20 cellular contexts compared by ENCODE assay signal in the genomic region with DNA sequence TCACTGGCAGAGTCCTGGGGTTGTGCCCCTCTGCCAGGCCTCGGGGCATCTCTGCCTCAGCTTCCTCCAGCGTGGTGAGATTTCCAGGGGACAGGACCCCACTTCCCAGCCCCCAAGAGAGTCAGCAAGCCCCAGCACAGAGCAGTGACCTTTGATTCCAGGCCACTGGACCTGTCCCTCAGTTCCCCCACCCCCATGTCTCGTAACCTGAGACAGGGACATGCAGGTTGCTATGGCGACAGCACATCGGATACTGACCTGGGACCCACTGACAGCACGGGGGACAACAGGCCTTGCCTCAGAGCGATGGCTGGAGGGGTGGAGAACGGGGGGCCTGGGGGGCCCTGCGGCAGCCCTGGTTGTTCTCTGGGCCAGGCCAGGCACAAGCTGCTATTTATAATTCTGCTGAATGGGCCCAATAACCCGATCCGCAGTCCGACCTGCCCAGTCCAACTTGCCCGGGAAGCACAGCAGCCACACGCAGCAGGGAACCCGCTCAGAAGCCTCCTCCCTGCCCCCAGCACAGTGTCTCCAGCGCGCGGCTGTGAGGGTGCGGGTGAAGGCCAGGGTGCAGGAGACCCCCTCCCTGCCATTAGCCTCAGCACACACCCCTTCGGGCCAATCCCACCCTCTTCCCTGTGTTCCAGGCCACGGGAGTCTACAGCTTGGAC. TPM values are rescaled to one million over a fixed set of nuclear protein-coding genes. Genes with fewer than 3 reads are reported as not detected.
A peak's percentile ranks its signal among the peaks of the same experiment; 100 is the strongest.
DNase-seq lines count a peak whose midpoint lies in the region; ATAC-seq, FAIRE-seq and TF ChIP-seq lines count a peak whose summit lies in the region.
"Had no signal": no experiment of that assay in that cellular context is flagged by ENCODE, and none has a peak within 500 bp of the region (broad histone marks: within the 10 kb centered on the region; RNA-seq: fewer than 3 reads in every experiment).

No MANE protein-coding gene starts in this region.

- H2AFZ ChIP-seq in astrocyte (ENCODE audit: low read depth, low read length), result no peak overlapping the region

- WGBS in aorta, 2 donors, result 5% methylated on average over 20 to 21 of the region's 21 CpGs

- H3K4me3 Mint-ChIP-seq in activated CD4-positive, alpha-beta T cell treated with anti-CD3 and anti-CD28 coated beads for 36 hours, result no peak overlapping the region
- no peak overlapping the region for H3K4me3 Mint-ChIP-seq in astrocyte (ENCODE audit: unreplicated experiment)
- H3K4me3 Mint-ChIP-seq: activated T-helper 17 cell treated with anti-CD3 and anti-CD28 coated beads, Interleukin-2, amount 50 U/mL, for 72 hours; stimulated activated naive CD8-positive, alpha-beta T cell treated with anti-CD3 and anti-CD28 coated beads, Interleukin-15, amount 100 ng/mL, for 72 hours had no signal

- H3K36me3 ChIP-seq in astrocyte (ENCODE audit: insufficient read depth, low read length) (no peaks in the 10 kb centered on the region), skeletal muscle tissue (ENCODE audit: control insufficient read depth in 3 of 3, insufficient read depth in 3 of 3, low read length in 3 of 3) (no peaks in the 10 kb centered on the region), aorta (ENCODE audit: control insufficient read depth in 1 of 2, insufficient read depth in 2 of 2, low read length in 1 of 2) (no peaks in the 10 kb centered on the region)

- H3K4me3 ChIP-seq in astrocyte (ENCODE audit: insufficient read depth, low read depth, low read length) (no peak overlapping the region), skeletal muscle tissue (ENCODE audit: low read length in 3 of 3) (peak overlapping the region; percentile 56 to 65 (median 65)), aorta (ENCODE audit: low read length in 2 of 2) (no peak overlapping the region)
- H3K4me3 ChIP-seq: SK-N-MC had no signal

- CTCF ChIA-PET in activated CD4-positive, alpha-beta T cell treated with anti-CD3 and anti-CD28 coated beads for 36 hours (lab: Charles Lee), result interaction anchor here (0.6 kb wide), 1 partner anchor 19 kb away, joined by 3 read pairs; no protein-coding TSS in a partner anchor

- DNase-seq in activated CD4-positive, alpha-beta T cell treated with anti-CD3 and anti-CD28 coated beads for 36 hours, result no peak
- no peak for DNase-seq in activated CD4-positive, alpha-beta T cell treated with anti-CD3 and anti-CD28 coated beads for 1 hour
- DNase-seq in astrocyte (ENCODE audit: low read depth) (no peak), left kidney (ENCODE audit: low read depth, low spot score) (peak; percentile 90), aorta (no peak), NCI-H2107 (lab: John Stamatoyannopoulos, UW) (no peak)
- DNase-seq: activated CD8-positive, alpha-beta memory T cell treated with anti-CD3 and anti-CD28 coated beads for 24 hours; GDM1; NCI-H1105 treated with DMSO at 0.1 percent for 48 hours; NCI-H446; PC-3; stimulated activated CD4-positive, alpha-beta T cell treated with anti-CD3 and anti-CD28 coated beads, Interleukin-12 subunit alpha, Interleukin-12 subunit beta, amount 100 ng/mL, for 4 hours; stimulated activated naive CD8-positive, alpha-beta T cell treated with anti-CD3 and anti-CD28 coated beads, Interleukin-15, amount 100 ng/mL, for 72 hours had no signal

- H3K4me1 Mint-ChIP-seq in activated CD4-positive, alpha-beta T cell treated with anti-CD3 and anti-CD28 coated beads for 36 hours, result peaks cover 5% of the 10 kb centered on the region
- peaks cover 8% of the 10 kb centered on the region for H3K4me1 Mint-ChIP-seq in astrocyte (ENCODE audit: low read depth, unreplicated experiment)

- intact Hi-C loops in activated CD4-positive, alpha-beta T cell treated with anti-CD3 and anti-CD28 coated beads for 36 hours (cut with DNase I, micrococcal nuclease), result no loop called here
- intact Hi-C loops in aorta (cut with DNase I), result no loop called here

- peaks cover 12% of the 10 kb centered on the region for H3K27me3 Mint-ChIP-seq in activated CD4-positive, alpha-beta T cell treated with anti-CD3 and anti-CD28 coated beads for 36 hours
- peaks cover 81% of the 10 kb centered on the region for H3K27me3 Mint-ChIP-seq in astrocyte (ENCODE audit: low read depth, unreplicated experiment)

- no peaks in the 10 kb centered on the region for H3K36me3 Mint-ChIP-seq in activated CD4-positive, alpha-beta T cell treated with anti-CD3 and anti-CD28 coated beads for 36 hours (ENCODE audit: low read depth)
- H3K36me3 Mint-ChIP-seq in astrocyte (ENCODE audit: low read depth, unreplicated experiment), result peaks cover 2% of the 10 kb centered on the region

- H3K4me1 ChIP-seq in astrocyte (ENCODE audit: insufficient read depth, low read length), result no peaks in the 10 kb centered on the region
- H3K4me1 ChIP-seq in skeletal muscle tissue (ENCODE audit: control insufficient read depth in 3 of 3, insufficient read depth in 3 of 3, low read length in 3 of 3), result peaks cover 46 to 81% (median 58%) of the 10 kb centered on the region in 3 donors
- no peaks in the 10 kb centered on the region for H3K4me1 ChIP-seq in aorta (ENCODE audit: control insufficient read depth in 1 of 2, insufficient read depth in 2 of 2, low read length in 2 of 2)

- H4K20me1 ChIP-seq in astrocyte (ENCODE audit: insufficient read depth, low read length), result no peaks in the 10 kb centered on the region

- H3K27ac ChIP-seq in astrocyte (ENCODE audit: low read depth, low read length), result no peak overlapping the region
- H3K27ac ChIP-seq in skeletal muscle tissue (ENCODE audit: low read depth, low read length), result peak overlapping the region; percentile 93
- no peak overlapping the region for H3K27ac ChIP-seq in aorta (ENCODE audit: low read depth in 1 of 2, low read length in 2 of 2)
- H3K27ac ChIP-seq: SK-N-MC had no signal

- H3K9ac ChIP-seq in astrocyte (ENCODE audit: low read length) (no peak overlapping the region), skeletal muscle tissue (ENCODE audit: low read depth in 1 of 3, low read length in 3 of 3) (peak overlapping the region; percentile 70 to 85 (median 83))

- TF ChIP-seq CTCF in astrocyte (IDR thresholded peaks at IDR 0.05; ENCODE audit: insufficient read depth, low read depth, low read length), result no peak

- H3K27me3 ChIP-seq in astrocyte (ENCODE audit: insufficient read depth, low read length), result peaks cover 16% of the 10 kb centered on the region
- peaks cover 0 to 7% (median 0%) of the 10 kb centered on the region in 3 donors for H3K27me3 ChIP-seq in skeletal muscle tissue (ENCODE audit: control insufficient read depth in 3 of 3, insufficient read depth in 3 of 3, low read length in 3 of 3)
- no peaks in the 10 kb centered on the region for H3K27me3 ChIP-seq in aorta (ENCODE audit: control insufficient read depth in 1 of 2, insufficient read depth in 2 of 2, low read length in 1 of 2)

- no peak overlapping the region for H3K27ac Mint-ChIP-seq in activated CD4-positive, alpha-beta T cell treated with anti-CD3 and anti-CD28 coated beads for 36 hours
- no peak overlapping the region for H3K27ac Mint-ChIP-seq in astrocyte (ENCODE audit: unreplicated experiment)
- H3K27ac Mint-ChIP-seq: activated T-helper 17 cell treated with anti-CD3 and anti-CD28 coated beads, Interleukin-2, amount 50 U/mL, for 72 hours; stimulated activated naive CD8-positive, alpha-beta T cell treated with anti-CD3 and anti-CD28 coated beads, Interleukin-15, amount 100 ng/mL, for 72 hours had no signal

- H3K9me3 Mint-ChIP-seq in activated CD4-positive, alpha-beta T cell treated with anti-CD3 and anti-CD28 coated beads for 36 hours (ENCODE audit: low read depth), result no peaks in the 10 kb centered on the region
- peaks cover 1% of the 10 kb centered on the region for H3K9me3 Mint-ChIP-seq in astrocyte (ENCODE audit: unreplicated experiment)
- H3K9me3 Mint-ChIP-seq: activated T-helper 17 cell treated with anti-CD3 and anti-CD28 coated beads, Interleukin-2, amount 50 U/mL, for 72 hours; stimulated activated naive CD8-positive, alpha-beta T cell treated with anti-CD3 and anti-CD28 coated beads, Interleukin-15, amount 100 ng/mL, for 72 hours had no signal

- FAIRE-seq in astrocyte (lab: Jason Lieb, UNC), result no peak
- FAIRE-seq: urothelium cell line had no signal

- peak; percentile 30 for ATAC-seq in activated CD4-positive, alpha-beta T cell treated with anti-CD3 and anti-CD28 coated beads for 36 hours
- ATAC-seq in HG02970 (IDR thresholded peaks at IDR 0.05; ENCODE audit: low FRiP score, unreplicated experiment) (no peak), aorta (ENCODE audit: low FRiP score) (no peak)
- ATAC-seq: HCT116; PC-3; stimulated activated naive CD8-positive, alpha-beta T cell treated with anti-CD3 and anti-CD28 coated beads, Interleukin-15, amount 100 ng/mL, for 72 hours had no signal

- H3K4me2 ChIP-seq in astrocyte (ENCODE audit: low read length), result peak overlapping the region; percentile 28

- no peaks in the 10 kb centered on the region for H3K79me2 ChIP-seq in astrocyte (ENCODE audit: insufficient read depth, low read length)

- POLR2A ChIA-PET in activated CD4-positive, alpha-beta T cell treated with anti-CD3 and anti-CD28 coated beads for 36 hours (lab: Charles Lee), result no interaction called here

- no peaks in the 10 kb centered on the region for H3K9me3 ChIP-seq in astrocyte (ENCODE audit: insufficient read depth, low read depth, low read length)
- no peaks in the 10 kb centered on the region for H3K9me3 ChIP-seq in skeletal muscle tissue (ENCODE audit: control insufficient read depth in 3 of 3, low read length in 3 of 3)
- no peaks in the 10 kb centered on the region for H3K9me3 ChIP-seq in aorta (ENCODE audit: control insufficient read depth, low read length)

RNA-seq across cellular contexts. Expression of a gene that starts 34.6 kb away (rescaled TPM):
- under 1 TPM in 1 of 2 experiments, not detected in 1; 0.05 TPM for total RNA-seq in activated CD4-positive, alpha-beta T cell treated with anti-CD3 and anti-CD28 coated beads for 36 hours
- total RNA-seq in astrocyte, result 0.05 TPM in 1 of 2 replicates, not detected in the other
- 3.7 TPM for total RNA-seq in skeletal muscle tissue
- under 1 TPM; 0.29 to 0.30 TPM for total RNA-seq in aorta
- polyA plus RNA-seq in aorta, result not detected
- total RNA-seq: activated T-helper 17 cell treated with anti-CD3 and anti-CD28 coated beads, Interleukin-2, amount 50 U/mL, for 72 hours; kidney epithelial cell; PC-3 had no signal

Comparison
In these comparisons a context has a peak if more than half of its experiments do, and no peak if none do; other contexts are left out.
1. H3K4me3 ChIP-seq: peak in skeletal muscle tissue (3 of 3); none in astrocyte (single experiment) and aorta (0 of 2).